1 cellular context compared by ENCODE assay signal in genomic region chr3:123881771-123882170, GRCh38.
TF ChIP-seq lines count a peak whose summit lies in the region.

No MANE protein-coding gene starts in this region.

TF ChIP-seq in IMR-90, 13 proteins besides CTCF, POLR2A, EP300 and RAD21:
- TF ChIP-seq FOS (IDR thresholded peaks at IDR 0.05; ENCODE audit: low read depth, low read length): no peak
- no peak for TF ChIP-seq MAFK (IDR thresholded peaks at IDR 0.05; ENCODE audit: low read depth, low read length)
- no peak for TF ChIP-seq BHLHE40 (IDR thresholded peaks at IDR 0.05; ENCODE audit: low read depth, low read length)
